In the genomic region with DNA sequence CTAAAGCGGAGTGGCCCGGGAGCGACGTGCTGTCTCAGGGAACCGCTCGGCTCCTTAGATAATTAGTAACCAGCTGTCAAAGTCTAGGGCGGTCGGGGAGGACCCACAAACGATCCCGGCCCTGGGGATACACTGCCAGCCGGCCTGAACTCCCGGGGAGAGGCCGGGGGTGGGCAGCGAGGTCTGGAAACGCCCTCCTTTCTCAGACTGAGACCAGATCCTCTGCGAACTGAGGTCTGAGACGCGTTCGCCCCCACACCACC, we compare ENCODE assay signal across 1 cellular context.
A peak's percentile ranks its signal among the peaks of the same experiment; 100 is the strongest.
TF ChIP-seq lines count a peak whose summit lies in the region.

No MANE protein-coding gene starts in this region.

TF ChIP-seq in liver, 16 proteins besides CTCF, POLR2A, EP300 and RAD21 (continued from another document):
- TF ChIP-seq, protein P1, sequence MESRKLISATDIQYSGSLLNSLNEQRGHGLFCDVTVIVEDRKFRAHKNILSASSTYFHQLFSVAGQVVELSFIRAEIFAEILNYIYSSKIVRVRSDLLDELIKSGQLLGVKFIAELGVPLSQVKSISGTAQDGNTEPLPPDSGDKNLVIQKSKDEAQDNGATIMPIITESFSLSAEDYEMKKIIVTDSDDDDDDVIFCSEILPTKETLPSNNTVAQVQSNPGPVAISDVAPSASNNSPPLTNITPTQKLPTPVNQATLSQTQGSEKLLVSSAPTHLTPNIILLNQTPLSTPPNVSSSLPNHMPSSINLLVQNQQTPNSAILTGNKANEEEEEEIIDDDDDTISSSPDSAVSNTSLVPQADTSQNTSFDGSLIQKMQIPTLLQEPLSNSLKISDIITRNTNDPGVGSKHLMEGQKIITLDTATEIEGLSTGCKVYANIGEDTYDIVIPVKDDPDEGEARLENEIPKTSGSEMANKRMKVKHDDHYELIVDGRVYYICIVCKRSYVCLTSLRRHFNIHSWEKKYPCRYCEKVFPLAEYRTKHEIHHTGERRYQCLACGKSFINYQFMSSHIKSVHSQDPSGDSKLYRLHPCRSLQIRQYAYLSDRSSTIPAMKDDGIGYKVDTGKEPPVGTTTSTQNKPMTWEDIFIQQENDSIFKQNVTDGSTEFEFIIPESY (IDR thresholded peaks at IDR 0.05): peak; percentile 38
- TF ChIP-seq FOXA2 (IDR thresholded peaks at IDR 0.05) (no peak), YY1 (IDR thresholded peaks at IDR 0.05) (peak; percentile 74), TAF1 (conservative IDR thresholded peaks at IDR 0.05) (peak; percentile 73), NR2F2 (IDR thresholded peaks at IDR 0.05) (no peak), JUND (IDR thresholded peaks at IDR 0.05) (no peak), FOXA1 (IDR thresholded peaks at IDR 0.05) (no peak), GABPA (IDR thresholded peaks at IDR 0.05 in 1 of 2, conservative IDR thresholded peaks at IDR 0.05 in 1 of 2) (no peak), EGR1 (IDR thresholded peaks at IDR 0.05; ENCODE audit: low read depth in 2 of 2) (no peak)
- TF ChIP-seq, protein P2, sequence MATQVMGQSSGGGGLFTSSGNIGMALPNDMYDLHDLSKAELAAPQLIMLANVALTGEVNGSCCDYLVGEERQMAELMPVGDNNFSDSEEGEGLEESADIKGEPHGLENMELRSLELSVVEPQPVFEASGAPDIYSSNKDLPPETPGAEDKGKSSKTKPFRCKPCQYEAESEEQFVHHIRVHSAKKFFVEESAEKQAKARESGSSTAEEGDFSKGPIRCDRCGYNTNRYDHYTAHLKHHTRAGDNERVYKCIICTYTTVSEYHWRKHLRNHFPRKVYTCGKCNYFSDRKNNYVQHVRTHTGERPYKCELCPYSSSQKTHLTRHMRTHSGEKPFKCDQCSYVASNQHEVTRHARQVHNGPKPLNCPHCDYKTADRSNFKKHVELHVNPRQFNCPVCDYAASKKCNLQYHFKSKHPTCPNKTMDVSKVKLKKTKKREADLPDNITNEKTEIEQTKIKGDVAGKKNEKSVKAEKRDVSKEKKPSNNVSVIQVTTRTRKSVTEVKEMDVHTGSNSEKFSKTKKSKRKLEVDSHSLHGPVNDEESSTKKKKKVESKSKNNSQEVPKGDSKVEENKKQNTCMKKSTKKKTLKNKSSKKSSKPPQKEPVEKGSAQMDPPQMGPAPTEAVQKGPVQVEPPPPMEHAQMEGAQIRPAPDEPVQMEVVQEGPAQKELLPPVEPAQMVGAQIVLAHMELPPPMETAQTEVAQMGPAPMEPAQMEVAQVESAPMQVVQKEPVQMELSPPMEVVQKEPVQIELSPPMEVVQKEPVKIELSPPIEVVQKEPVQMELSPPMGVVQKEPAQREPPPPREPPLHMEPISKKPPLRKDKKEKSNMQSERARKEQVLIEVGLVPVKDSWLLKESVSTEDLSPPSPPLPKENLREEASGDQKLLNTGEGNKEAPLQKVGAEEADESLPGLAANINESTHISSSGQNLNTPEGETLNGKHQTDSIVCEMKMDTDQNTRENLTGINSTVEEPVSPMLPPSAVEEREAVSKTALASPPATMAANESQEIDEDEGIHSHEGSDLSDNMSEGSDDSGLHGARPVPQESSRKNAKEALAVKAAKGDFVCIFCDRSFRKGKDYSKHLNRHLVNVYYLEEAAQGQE (IDR thresholded peaks at IDR 0.05): peak; percentile 78
- TF ChIP-seq, protein P3, sequence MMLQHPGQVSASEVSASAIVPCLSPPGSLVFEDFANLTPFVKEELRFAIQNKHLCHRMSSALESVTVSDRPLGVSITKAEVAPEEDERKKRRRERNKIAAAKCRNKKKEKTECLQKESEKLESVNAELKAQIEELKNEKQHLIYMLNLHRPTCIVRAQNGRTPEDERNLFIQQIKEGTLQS (IDR thresholded peaks at IDR 0.05): no peak
